In the genomic region with DNA sequence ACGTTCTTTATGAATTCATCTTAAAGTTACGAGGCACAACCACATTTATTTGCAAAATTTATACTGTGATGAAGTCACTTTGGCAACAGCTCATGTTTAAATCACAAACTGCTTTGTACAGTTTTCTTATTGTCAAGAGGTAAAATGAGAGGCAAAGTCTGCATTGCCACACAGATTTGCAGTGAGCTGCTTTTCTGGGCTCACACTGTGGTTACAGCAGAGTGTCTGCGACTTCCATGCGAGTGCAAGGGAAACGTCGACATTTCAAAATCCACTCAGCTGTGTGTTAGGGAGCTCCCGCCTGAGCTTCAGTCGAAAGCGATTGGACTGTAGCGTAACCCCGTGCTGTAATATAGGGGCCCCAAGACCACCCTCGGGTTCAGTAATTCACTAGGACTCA, we compare ENCODE assay signal across 1 cellular context.
TF ChIP-seq lines count a peak whose summit lies in the region.

No MANE protein-coding gene starts in this region.

TF ChIP-seq in WTC11, 78 proteins besides CTCF, POLR2A, EP300 and RAD21 (continued from another document):
- TF ChIP-seq, protein P1, sequence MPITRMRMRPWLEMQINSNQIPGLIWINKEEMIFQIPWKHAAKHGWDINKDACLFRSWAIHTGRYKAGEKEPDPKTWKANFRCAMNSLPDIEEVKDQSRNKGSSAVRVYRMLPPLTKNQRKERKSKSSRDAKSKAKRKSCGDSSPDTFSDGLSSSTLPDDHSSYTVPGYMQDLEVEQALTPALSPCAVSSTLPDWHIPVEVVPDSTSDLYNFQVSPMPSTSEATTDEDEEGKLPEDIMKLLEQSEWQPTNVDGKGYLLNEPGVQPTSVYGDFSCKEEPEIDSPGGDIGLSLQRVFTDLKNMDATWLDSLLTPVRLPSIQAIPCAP (CRISPR knock-in tag; IDR thresholded peaks at IDR 0.05), result no peak
- TF ChIP-seq SOX15 (CRISPR knock-in tag; IDR thresholded peaks at IDR 0.05) (no peak), NR1H2 (CRISPR knock-in tag; IDR thresholded peaks at IDR 0.05) (no peak)
- TF ChIP-seq, protein P2, sequence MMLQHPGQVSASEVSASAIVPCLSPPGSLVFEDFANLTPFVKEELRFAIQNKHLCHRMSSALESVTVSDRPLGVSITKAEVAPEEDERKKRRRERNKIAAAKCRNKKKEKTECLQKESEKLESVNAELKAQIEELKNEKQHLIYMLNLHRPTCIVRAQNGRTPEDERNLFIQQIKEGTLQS (CRISPR knock-in tag; conservative IDR thresholded peaks at IDR 0.05), result no peak
TF ChIP-seq in WTC11: peak in this region for 0.
